Comparison of ENCODE assay signal across 19 cellular contexts in genomic region chrX:39167791-39168190, GRCh38.
DNase-seq lines count a peak whose midpoint lies in the region; ATAC-seq, FAIRE-seq and TF ChIP-seq lines count a peak whose summit lies in the region.
"Had no signal": no experiment of that assay in that cellular context is flagged by ENCODE, and none has a peak within 500 bp of the region (broad histone marks: within the 10 kb centered on the region; RNA-seq: fewer than 3 reads in every experiment).

No MANE protein-coding gene starts in this region.

- POLR2A ChIA-PET in PC-3 (lab: Charles Lee; ENCODE audit: unreplicated experiment): no interaction called here

- 44 to 63% (median 51%) methylated on average over 3 to 5 of the region's 5 CpGs for WGBS in adrenal gland, 4 donors

- ATAC-seq in GM18909 (IDR thresholded peaks at IDR 0.05; ENCODE audit: poor library complexity, unreplicated experiment): peak; percentile 78
- ATAC-seq in HG02759 (IDR thresholded peaks at IDR 0.05; ENCODE audit: unreplicated experiment): peak; percentile 87
- no peak for ATAC-seq in PC-3
- no peak for ATAC-seq in HG03378 (IDR thresholded peaks at IDR 0.05; ENCODE audit: unreplicated experiment)
- ATAC-seq: left ventricle myocardium superior; right cardiac atrium; stimulated activated naive CD8-positive, alpha-beta T cell treated with anti-CD3 and anti-CD28 coated beads, Interleukin-15, amount 100 ng/mL, for 72 hours had no signal

- DNase-seq in GM12865 (ENCODE audit: low read depth) (peak; percentile 64), PC-3 (peak; percentile 4), adrenal gland (no peak), frontal cortex (ENCODE audit: low spot score in 2 of 2) (no peak), NCI-H526 (lab: John Stamatoyannopoulos, UW) (no peak)
- DNase-seq: C1 segment of cervical spinal cord; cerebellar nuclear complex; EL; left ventricle myocardium superior; natural killer cell; NCI-H1436 treated with DMSO at 0.1 percent for 48 hours; NCI-H526 treated with DMSO at 0.1 percent for 48 hours; right cardiac atrium; Right ventricle myocardium superior; stimulated activated naive CD8-positive, alpha-beta T cell treated with anti-CD3 and anti-CD28 coated beads, Interleukin-15, amount 100 ng/mL, for 72 hours had no signal

- H3K79me2 ChIP-seq in PC-3 (ENCODE audit: low read length): no peaks in the 10 kb centered on the region

- H3K4me1 ChIP-seq in PC-3 (ENCODE audit: insufficient read depth, low read length): no peaks in the 10 kb centered on the region
- no peaks in the 10 kb centered on the region for H3K4me1 ChIP-seq in adrenal gland (replicated peaks in 1 of 2)

- H3K27me3 ChIP-seq in PC-3 (ENCODE audit: low read length) (no peaks in the 10 kb centered on the region), adrenal gland (peaks cover 38% of the 10 kb centered on the region)

- no peak overlapping the region for H3K4me2 ChIP-seq in PC-3 (ENCODE audit: low read length)
- H3K4me2 ChIP-seq: GM23338 had no signal

- TF ChIP-seq POLR2A in adrenal gland (IDR thresholded peaks at IDR 0.05): no peak

- H3K27ac ChIP-seq in PC-3 (ENCODE audit: low read length): no peak overlapping the region
- no peak overlapping the region for H3K27ac ChIP-seq in adrenal gland

- FAIRE-seq in frontal cortex (lab: Jason Lieb, UNC): no peak

- no TSS peak for BruUV-seq in PC-3 (replicated peaks; lab: Mats Ljungman, UMichigan)

- H2AFZ ChIP-seq in PC-3 (ENCODE audit: low read length): no peak overlapping the region
- H2AFZ ChIP-seq: GM23338 had no signal

- no peak overlapping the region for H3K4me3 ChIP-seq in GM12865 (ENCODE audit: low read depth, low read length)
- H3K4me3 ChIP-seq in PC-3 (ENCODE audit: low read length): no peak overlapping the region
- no peak overlapping the region for H3K4me3 ChIP-seq in adrenal gland
- H3K4me3 ChIP-seq: GM23338 had no signal

- TF ChIP-seq CTCF in GM12865 (IDR thresholded peaks at IDR 0.05; ENCODE audit: insufficient read depth, low read depth, low read length, missing control alignments) (no peak), PC-3 (conservative IDR thresholded peaks at IDR 0.05; ENCODE audit: low read depth, low read length) (no peak), adrenal gland (IDR thresholded peaks at IDR 0.05) (no peak)

- H3K36me3 ChIP-seq in PC-3 (ENCODE audit: low read depth, low read length) (no peaks in the 10 kb centered on the region), adrenal gland (replicated peaks in 1 of 2) (no peaks in the 10 kb centered on the region)

- H3K9me3 ChIP-seq in PC-3 (ENCODE audit: low read length): no peaks in the 10 kb centered on the region
- no peaks in the 10 kb centered on the region for H3K9me3 ChIP-seq in adrenal gland (replicated peaks in 1 of 3)

- intact Hi-C loops in PC-3 (cut with micrococcal nuclease): no loop called here
- intact Hi-C loops in adrenal gland (cut with DNase I): no loop called here

- H3K9ac ChIP-seq in PC-3 (ENCODE audit: low read length): no peak overlapping the region

- H3F3A ChIP-seq in PC-3 (ENCODE audit: low read length, unreplicated experiment): no peaks in the 10 kb centered on the region

- H3K9me2 ChIP-seq in PC-3 (replicated peaks; ENCODE audit: low read length): no peaks in the 10 kb centered on the region

- H4K20me1 ChIP-seq in PC-3 (ENCODE audit: low read length): no peaks in the 10 kb centered on the region

- CTCF ChIA-PET in PC-3 (lab: Charles Lee): no interaction called here

Comparison
In these comparisons a context has a peak if more than half of its experiments do, and no peak if none do; other contexts are left out.
1. DNase-seq: peak in GM12865 (single experiment) and PC-3 (single experiment); none in adrenal gland (0 of 7), frontal cortex (0 of 2) and NCI-H526 (0 of 2).
2. ATAC-seq: peak in GM18909 (single experiment) and HG02759 (single experiment); none in PC-3 (single experiment) and HG03378 (single experiment).